9 cellular contexts compared by ENCODE assay signal in genomic region chr12:66228462-66228861, GRCh38. TPM values are rescaled to one million over a fixed set of nuclear protein-coding genes. Genes with fewer than 3 reads are reported as not detected.
"Had no signal": no experiment of that assay in that cellular context is flagged by ENCODE, and none has a peak within 500 bp of the region (broad histone marks: within the 10 kb centered on the region; RNA-seq: fewer than 3 reads in every experiment).

No MANE protein-coding gene starts in this region.

- H3K9ac ChIP-seq: GM23248 had no signal

- H2AFZ ChIP-seq: GM23248 had no signal

- DNase-seq: GM23248, GOT3, H7, HFFc6, KG1 had no signal

- H3K4me3 ChIP-seq: GM23248, HAP-1 had no signal

- H3K27ac ChIP-seq: GM23248, HL-60 had no signal

- H3K9me3 ChIP-seq: HAP-1 had no signal

- H3K36me3 ChIP-seq: HAP-1 had no signal

- ATAC-seq: HCT116 had no signal

- H3K4me1 ChIP-seq: HAP-1 had no signal

RNA-seq across cellular contexts. Expression of gene IRAK3, which starts 39.4 kb away (rescaled TPM):
- polyA plus RNA-seq: IgD-negative memory B cell had no signal

RNA-seq across cellular contexts. Expression of gene TMBIM4, which starts 58.7 kb away (rescaled TPM):
- total RNA-seq: H7 had no signal
